9 cellular contexts compared by ENCODE assay signal in the genomic region with DNA sequence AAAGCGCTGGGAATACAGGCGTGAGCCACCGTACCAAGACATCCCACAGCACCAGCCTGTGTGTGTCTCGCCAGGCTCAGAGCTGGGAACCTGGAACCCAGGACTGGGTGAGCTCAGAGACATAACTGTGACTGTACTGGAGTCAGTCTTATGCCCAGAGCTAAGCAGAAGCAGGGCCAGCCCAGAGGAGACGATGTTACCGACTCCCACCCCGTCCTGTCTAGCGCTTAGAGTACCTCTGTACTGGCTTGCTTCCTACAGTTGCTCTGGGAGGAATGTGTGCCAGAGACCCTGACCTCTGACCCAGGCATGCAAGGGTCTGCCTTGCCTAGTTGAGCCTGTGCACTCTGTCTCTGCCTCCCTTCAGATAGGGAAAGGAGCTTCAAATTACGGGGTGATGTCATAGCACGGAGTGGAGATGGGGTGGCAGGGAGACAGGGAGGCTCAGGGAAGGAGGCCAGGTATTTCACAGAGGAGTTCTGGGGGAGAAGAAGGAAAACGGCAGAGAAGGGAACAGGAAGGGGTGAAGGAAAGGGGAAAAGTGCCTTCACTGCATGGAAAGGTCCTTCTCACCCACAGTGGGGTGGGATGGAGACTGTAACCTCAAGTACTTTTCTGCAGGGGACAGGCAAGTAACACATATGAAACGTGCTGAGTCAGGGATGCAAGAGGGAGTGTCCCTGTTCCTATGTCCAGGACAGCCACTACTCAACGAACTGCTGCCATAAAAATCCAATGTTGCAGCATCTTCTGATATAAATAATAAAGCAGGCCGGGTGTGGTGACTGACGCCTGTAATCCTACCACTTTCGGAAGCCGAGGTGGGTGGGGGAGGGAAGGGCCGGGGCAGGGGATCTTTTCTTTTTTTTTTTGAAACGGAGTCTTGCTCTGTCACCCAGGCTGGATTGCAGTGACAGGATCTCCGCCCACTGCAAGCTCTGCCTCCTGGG. TPM values are rescaled to one million over a fixed set of nuclear protein-coding genes. Genes with fewer than 3 reads are reported as not detected.
DNase-seq lines count a peak whose midpoint lies in the region; ATAC-seq and TF ChIP-seq lines count a peak whose summit lies in the region.
"Had no signal": no experiment of that assay in that cellular context is flagged by ENCODE, and none has a peak within 500 bp of the region (broad histone marks: within the 10 kb centered on the region; RNA-seq: fewer than 3 reads in every experiment).

No MANE protein-coding gene starts in this region.

- peaks cover 39% of the 10 kb centered on the region for H3K4me1 Mint-ChIP-seq in central memory CD8-positive, alpha-beta T cell
- H3K4me1 Mint-ChIP-seq in memory B cell, result peaks cover 24% of the 10 kb centered on the region
- H3K4me1 Mint-ChIP-seq in activated T-cell treated with anti-CD3 and anti-CD28 coated beads, Interleukin-2, amount 50 U/mL, for 72 hours (ENCODE audit: low read depth), result peaks cover 48% of the 10 kb centered on the region

- no peaks in the 10 kb centered on the region for H3K9me3 Mint-ChIP-seq in central memory CD8-positive, alpha-beta T cell
- no peaks in the 10 kb centered on the region for H3K9me3 Mint-ChIP-seq in memory B cell
- no peaks in the 10 kb centered on the region for H3K9me3 Mint-ChIP-seq in activated T-cell treated with anti-CD3 and anti-CD28 coated beads, Interleukin-2, amount 50 U/mL, for 72 hours

- DNase-seq in Right ventricle myocardium inferior (ENCODE audit: missing footprints), result peak; percentile 66
- no peak for DNase-seq in cardiac septum (ENCODE audit: low spot score)
- no peak for DNase-seq in central memory CD8-positive, alpha-beta T cell (ENCODE audit: low spot score in 2 of 2)
- DNase-seq in memory B cell (ENCODE audit: low spot score in 2 of 2), result no peak
- DNase-seq in GM10248 (ENCODE audit: extremely low spot score), result no peak
- DNase-seq in superior temporal gyrus (ENCODE audit: extremely low spot score), result no peak
- no peak for DNase-seq in activated T-cell treated with anti-CD3 and anti-CD28 coated beads, Interleukin-2, amount 50 U/mL, for 72 hours
- DNase-seq in activated CD4-positive, CD25-positive, alpha-beta regulatory T cell treated with anti-CD3 and anti-CD28 coated beads, Interleukin-2, amount 50 U/mL, for 72 hours, result no peak
- DNase-seq: NCI-H1930 had no signal

- H3K27me3 Mint-ChIP-seq in central memory CD8-positive, alpha-beta T cell, result no peaks in the 10 kb centered on the region
- H3K27me3 Mint-ChIP-seq in memory B cell, result no peaks in the 10 kb centered on the region
- H3K27me3 Mint-ChIP-seq in activated T-cell treated with anti-CD3 and anti-CD28 coated beads, Interleukin-2, amount 50 U/mL, for 72 hours (ENCODE audit: low read depth), result no peaks in the 10 kb centered on the region

- peaks cover 7% of the 10 kb centered on the region for H3K36me3 Mint-ChIP-seq in central memory CD8-positive, alpha-beta T cell (ENCODE audit: insufficient read depth)
- H3K36me3 Mint-ChIP-seq in memory B cell, result peaks cover 3% of the 10 kb centered on the region
- H3K36me3 Mint-ChIP-seq in activated T-cell treated with anti-CD3 and anti-CD28 coated beads, Interleukin-2, amount 50 U/mL, for 72 hours (ENCODE audit: insufficient read depth in 2 of 2), result peaks cover 0 to 3% of the 10 kb centered on the region in 2 donors

- ATAC-seq in Right ventricle myocardium inferior, result peak; percentile 27
- no peak for ATAC-seq in central memory CD8-positive, alpha-beta T cell (replicated peaks; ENCODE audit: extremely low read depth, poor library complexity, severe bottlenecking)
- ATAC-seq in memory B cell (ENCODE audit: low read depth), result no peak
- ATAC-seq in activated T-cell treated with anti-CD3 and anti-CD28 coated beads, Interleukin-2, amount 50 U/mL, for 72 hours (replicated peaks in 1 of 2), result no peak

- TF ChIP-seq CTCF in GM10248 (IDR thresholded peaks at IDR 0.05; ENCODE audit: control extremely low read depth, extremely low read depth, low read depth, missing control alignments), result no peak

- POLR2A ChIA-PET in GM10248 (lab: Yijun Ruan, JAX), result no interaction called here

- peak overlapping the region; percentile 6 for H3K27ac Mint-ChIP-seq in central memory CD8-positive, alpha-beta T cell (ENCODE audit: low read depth)
- peak overlapping the region; percentile 33 for H3K27ac Mint-ChIP-seq in memory B cell
- H3K27ac Mint-ChIP-seq in activated T-cell treated with anti-CD3 and anti-CD28 coated beads, Interleukin-2, amount 50 U/mL, for 72 hours, result no peak overlapping the region

- intact Hi-C loops in Right ventricle myocardium inferior (cut with DNase I), result loop anchor here (10.0 kb wide), 1 partner anchor 379 kb away; a partner anchor contains a TSS
- intact Hi-C loops in cardiac septum (cut with DNase I), result loop anchor here (10.0 kb wide), 1 partner anchor 499 kb away; a partner anchor contains a TSS

- H3K4me3 Mint-ChIP-seq in central memory CD8-positive, alpha-beta T cell, result no peak overlapping the region
- no peak overlapping the region for H3K4me3 Mint-ChIP-seq in memory B cell
- no peak overlapping the region for H3K4me3 Mint-ChIP-seq in activated T-cell treated with anti-CD3 and anti-CD28 coated beads, Interleukin-2, amount 50 U/mL, for 72 hours

- CTCF ChIA-PET in GM10248 (lab: Yijun Ruan, JAX), result interaction anchor here (0.9 to 9.6 kb wide), 5 partner anchors 10 to 243 kb away, joined by 3 to 105 read pairs (median 5); a partner anchor contains a TSS

RNA-seq across cellular contexts. Expression of a gene that starts 5.8 kb away (rescaled TPM):
- total RNA-seq in Right ventricle myocardium inferior, result 5.5 TPM
- total RNA-seq in cardiac septum, result 6.2 TPM
- total RNA-seq in activated T-cell treated with anti-CD3 and anti-CD28 coated beads, Interleukin-2, amount 50 U/mL, for 72 hours, result 10 to 100 TPM; 11.2 to 12.2 TPM

RNA-seq across cellular contexts. Expression of a gene that starts 10.9 kb away (rescaled TPM):
- 1.8 TPM for total RNA-seq in Right ventricle myocardium inferior
- total RNA-seq in cardiac septum, result 1.9 TPM
- total RNA-seq in activated T-cell treated with anti-CD3 and anti-CD28 coated beads, Interleukin-2, amount 50 U/mL, for 72 hours, result under 1 TPM; 0.38 to 0.53 TPM

RNA-seq across cellular contexts. Expression of a gene that starts 18.4 kb away (rescaled TPM):
- total RNA-seq in Right ventricle myocardium inferior (19.9 TPM), cardiac septum (57.8 TPM)
- total RNA-seq in activated T-cell treated with anti-CD3 and anti-CD28 coated beads, Interleukin-2, amount 50 U/mL, for 72 hours, result 1 to 10 TPM; 1.3 to 4.4 TPM

RNA-seq across cellular contexts. Expression of a gene that starts 25.4 kb away (rescaled TPM):
- total RNA-seq in Right ventricle myocardium inferior, result 1,434 TPM
- total RNA-seq in cardiac septum, result 890 TPM
- total RNA-seq in activated T-cell treated with anti-CD3 and anti-CD28 coated beads, Interleukin-2, amount 50 U/mL, for 72 hours, result not detected

RNA-seq across cellular contexts. Expression of a gene that starts 29.4 kb away (rescaled TPM):
- total RNA-seq in Right ventricle myocardium inferior, result not detected
- total RNA-seq in cardiac septum, result not detected
- total RNA-seq in activated T-cell treated with anti-CD3 and anti-CD28 coated beads, Interleukin-2, amount 50 U/mL, for 72 hours, result not detected
